In genomic region chrX:114611018-114611619, GRCh38 we compare ENCODE assay signal across 8 cellular contexts. TPM values are rescaled to one million over a fixed set of nuclear protein-coding genes. Genes with fewer than 3 reads are reported as not detected.
A peak's percentile ranks its signal among the peaks of the same experiment; 100 is the strongest.
DNase-seq lines count a peak whose midpoint lies in the region; ATAC-seq and TF ChIP-seq lines count a peak whose summit lies in the region.

No MANE protein-coding gene starts in this region.

- no peaks in the 10 kb centered on the region for H3K36me3 ChIP-seq in colonic mucosa

- no peaks in the 10 kb centered on the region for H3K9me3 ChIP-seq in colonic mucosa

- H3K4me3 ChIP-seq in GM12865 (ENCODE audit: low read depth, low read length) (no peak overlapping the region), colonic mucosa (no peak overlapping the region)

- ATAC-seq in HG02938 (IDR thresholded peaks at IDR 0.05; ENCODE audit: unreplicated experiment) = peak; percentile 68
- ATAC-seq in HG03457 (IDR thresholded peaks at IDR 0.05; ENCODE audit: unreplicated experiment) = no peak

- no peak overlapping the region for H3K9ac ChIP-seq in colonic mucosa (ENCODE audit: low read depth in 2 of 2, low read length in 2 of 2)

- TF ChIP-seq CTCF in C4-2B (conservative IDR thresholded peaks at IDR 0.05) (peak; percentile 78), GM12865 (IDR thresholded peaks at IDR 0.05; ENCODE audit: insufficient read depth, low read depth, low read length, missing control alignments) (peak; percentile 62), colonic mucosa (IDR thresholded peaks at IDR 0.05) (peak; percentile 88)

- H3K4me1 ChIP-seq in colonic mucosa = no peaks in the 10 kb centered on the region

- H3K27me3 ChIP-seq in colonic mucosa = no peaks in the 10 kb centered on the region

- H3K27ac ChIP-seq in C4-2B (no peak overlapping the region), colonic mucosa (no peak overlapping the region)

- intact Hi-C loops in colonic mucosa (cut with DNase I) = loop anchor here (5.0 kb wide), 1 partner anchor 536 kb away; no protein-coding TSS in a partner anchor

- peak; percentile 40 for DNase-seq in GM12865 (ENCODE audit: low read depth)
- peak; percentile 39 for DNase-seq in NCI-H69 (lab: John Stamatoyannopoulos, UW)
- peak; percentile 38 for DNase-seq in colonic mucosa
- DNase-seq in mucosa of gallbladder (ENCODE audit: low spot score) = peak; percentile 15
- no peak for DNase-seq in NCI-H1930 (lab: John Stamatoyannopoulos, UW)

RNA-seq across cellular contexts. Expression of gene HTR2C, which starts 27.2 kb away (rescaled TPM):
- total RNA-seq in colonic mucosa = not detected
- total RNA-seq in mucosa of gallbladder = not detected

Comparison
In these comparisons a context has a peak if more than half of its experiments do, and no peak if none do; other contexts are left out.
1. DNase-seq: peak in GM12865 (single experiment), NCI-H69 (single experiment), colonic mucosa (single experiment) and mucosa of gallbladder (single experiment); none in NCI-H1930 (0 of 2).
2. Peak in every context shown above with its lines, with median percentiles within 50 percentile points of each other: CTCF ChIP-seq.